Comparison of ENCODE assay signal across 1 cellular context in genomic region chr15:78762386-78762961, GRCh38. TPM values are rescaled to one million over a fixed set of nuclear protein-coding genes. Genes with fewer than 3 reads are reported as not detected.
"Had no signal": no experiment of that assay in that cellular context is flagged by ENCODE, and none has a peak within 500 bp of the region (broad histone marks: within the 10 kb centered on the region; RNA-seq: fewer than 3 reads in every experiment).

No MANE protein-coding gene starts in this region.

RNA-seq across cellular contexts. Expression of gene ADAMTS7, which starts 48.8 kb away (rescaled TPM):
- total RNA-seq: mononuclear cell had no signal
